In the genomic region with DNA sequence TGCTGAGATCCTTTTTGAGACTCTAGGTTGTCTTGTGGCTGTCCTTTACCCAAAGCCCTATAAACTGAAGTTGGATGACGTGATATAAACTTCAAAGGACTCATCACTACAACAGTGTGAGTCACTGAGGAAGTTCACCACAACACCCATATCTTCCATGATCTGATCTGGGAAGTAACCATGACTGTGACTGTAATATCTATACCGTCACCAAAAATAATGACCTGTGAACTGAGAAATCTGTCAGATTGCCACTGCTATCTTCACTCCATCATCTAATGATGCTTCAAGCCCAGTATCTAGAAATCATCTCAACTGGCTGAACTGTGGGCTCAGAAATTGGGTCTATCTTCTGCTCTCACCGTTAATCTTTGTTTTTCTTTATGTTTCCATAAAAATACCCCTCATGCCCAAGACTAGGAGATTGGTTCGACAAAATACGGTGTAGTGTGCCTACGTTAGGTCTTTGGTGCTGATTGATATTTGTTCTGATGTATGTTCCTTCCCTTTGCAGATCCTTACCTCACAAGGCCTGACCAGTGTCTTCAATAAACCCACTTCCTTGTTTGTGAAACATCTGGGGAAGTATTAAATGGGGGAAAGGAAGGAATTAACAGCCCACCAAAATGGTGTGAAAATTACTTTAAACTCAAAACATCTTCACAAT, we compare ENCODE assay signal across 13 cellular contexts.
DNase-seq lines count a peak whose midpoint lies in the region; TF ChIP-seq lines count a peak whose summit lies in the region.
"Had no signal": no experiment of that assay in that cellular context is flagged by ENCODE, and none has a peak within 500 bp of the region (broad histone marks: within the 10 kb centered on the region; RNA-seq: fewer than 3 reads in every experiment).

No MANE protein-coding gene starts in this region.

- H3K36me3 Mint-ChIP-seq in activated CD4-positive, alpha-beta memory T cell treated with anti-CD3 and anti-CD28 coated beads for 36 hours = no peaks in the 10 kb centered on the region
- H3K36me3 Mint-ChIP-seq in activated CD4-positive, alpha-beta memory T cell treated with anti-CD3 and anti-CD28 coated beads, Interleukin-2, amount 10 ng/mL, durations not matched to agents 7 days and 5 days (ENCODE audit: low read depth) = no peaks in the 10 kb centered on the region
- H3K36me3 Mint-ChIP-seq in mesothelial cell of epicardium = no peaks in the 10 kb centered on the region

- TF ChIP-seq CTCF in mesothelial cell of epicardium (IDR thresholded peaks at IDR 0.05; ENCODE audit: unreplicated experiment) = no peak

- CTCF ChIA-PET in activated CD4-positive, alpha-beta memory T cell treated with anti-CD3 and anti-CD28 coated beads for 36 hours (lab: Charles Lee) = no interaction called here
- CTCF ChIA-PET in activated CD4-positive, alpha-beta memory T cell treated with anti-CD3 and anti-CD28 coated beads, Interleukin-2, amount 10 ng/mL, durations not matched to agents 7 days and 5 days (lab: Charles Lee) = no interaction called here

- H3K27ac Mint-ChIP-seq in activated CD4-positive, alpha-beta memory T cell treated with anti-CD3 and anti-CD28 coated beads for 36 hours = peak overlapping the region; percentile 1
- no peak overlapping the region for H3K27ac Mint-ChIP-seq in activated CD4-positive, alpha-beta memory T cell treated with anti-CD3 and anti-CD28 coated beads, Interleukin-2, amount 10 ng/mL, durations not matched to agents 7 days and 5 days
- peak overlapping the region; percentile 10 for H3K27ac Mint-ChIP-seq in mesothelial cell of epicardium

- peaks cover 16% of the 10 kb centered on the region for H3K4me1 Mint-ChIP-seq in activated CD4-positive, alpha-beta memory T cell treated with anti-CD3 and anti-CD28 coated beads for 36 hours (ENCODE audit: low read depth)
- peaks cover 11% of the 10 kb centered on the region for H3K4me1 Mint-ChIP-seq in activated CD4-positive, alpha-beta memory T cell treated with anti-CD3 and anti-CD28 coated beads, Interleukin-2, amount 10 ng/mL, durations not matched to agents 7 days and 5 days
- H3K4me1 Mint-ChIP-seq in mesothelial cell of epicardium = no peaks in the 10 kb centered on the region

- no peak for DNase-seq in activated CD4-positive, alpha-beta memory T cell treated with anti-CD3 and anti-CD28 coated beads for 36 hours
- DNase-seq in activated CD4-positive, alpha-beta memory T cell treated with anti-CD3 and anti-CD28 coated beads, Interleukin-2, amount 10 ng/mL, durations not matched to agents 7 days and 5 days = no peak
- DNase-seq in M059J (ENCODE audit: low read depth) (peak; percentile 93), amniotic epithelial cell (ENCODE audit: low read depth) (peak; percentile 57), mesothelial cell of epicardium (ENCODE audit: low spot score in 2 of 2, unreplicated experiment in 2 of 2) (no peak), cerebellum (ENCODE audit: low spot score) (no peak), NCI-H345 (lab: John Stamatoyannopoulos, UW) (no peak), hypothalamus (lab: John Stamatoyannopoulos, UW) (no peak)
- DNase-seq: body of pancreas, Calu3, hippocampal formation, lower lobe of right lung, PC-9 had no signal

- no peak overlapping the region for H3K4me3 Mint-ChIP-seq in activated CD4-positive, alpha-beta memory T cell treated with anti-CD3 and anti-CD28 coated beads for 36 hours
- H3K4me3 Mint-ChIP-seq in activated CD4-positive, alpha-beta memory T cell treated with anti-CD3 and anti-CD28 coated beads, Interleukin-2, amount 10 ng/mL, durations not matched to agents 7 days and 5 days = no peak overlapping the region
- H3K4me3 Mint-ChIP-seq in mesothelial cell of epicardium = no peak overlapping the region

- intact Hi-C loops in activated CD4-positive, alpha-beta memory T cell treated with anti-CD3 and anti-CD28 coated beads for 36 hours (cut with micrococcal nuclease) = loop anchor here (1.0 kb wide), 2 partner anchors 35 to 40 kb away; no protein-coding TSS in a partner anchor

- no peaks in the 10 kb centered on the region for H3K9me3 Mint-ChIP-seq in activated CD4-positive, alpha-beta memory T cell treated with anti-CD3 and anti-CD28 coated beads for 36 hours
- H3K9me3 Mint-ChIP-seq in activated CD4-positive, alpha-beta memory T cell treated with anti-CD3 and anti-CD28 coated beads, Interleukin-2, amount 10 ng/mL, durations not matched to agents 7 days and 5 days = no peaks in the 10 kb centered on the region
- peaks cover 7% of the 10 kb centered on the region for H3K9me3 Mint-ChIP-seq in mesothelial cell of epicardium

- H3K27me3 Mint-ChIP-seq in activated CD4-positive, alpha-beta memory T cell treated with anti-CD3 and anti-CD28 coated beads for 36 hours = no peaks in the 10 kb centered on the region
- H3K27me3 Mint-ChIP-seq in activated CD4-positive, alpha-beta memory T cell treated with anti-CD3 and anti-CD28 coated beads, Interleukin-2, amount 10 ng/mL, durations not matched to agents 7 days and 5 days = peaks cover 1% of the 10 kb centered on the region
- no peaks in the 10 kb centered on the region for H3K27me3 Mint-ChIP-seq in mesothelial cell of epicardium (ENCODE audit: low read depth)

- POLR2A ChIA-PET in activated CD4-positive, alpha-beta memory T cell treated with anti-CD3 and anti-CD28 coated beads for 36 hours (lab: Charles Lee) = interaction anchor here (0.9 kb wide), 1 partner anchor 108 kb away, joined by 3 read pairs; no protein-coding TSS in a partner anchor
- POLR2A ChIA-PET in activated CD4-positive, alpha-beta memory T cell treated with anti-CD3 and anti-CD28 coated beads, Interleukin-2, amount 10 ng/mL, durations not matched to agents 7 days and 5 days (lab: Charles Lee) = no interaction called here

Comparison
In these comparisons a context has a peak if more than half of its experiments do, and no peak if none do; other contexts are left out.
1. DNase-seq: peak in M059J (single experiment) and amniotic epithelial cell (single experiment); none in activated CD4-positive, alpha-beta memory T cell treated with anti-CD3 and anti-CD28 coated beads for 36 hours (single experiment), activated CD4-positive, alpha-beta memory T cell treated with anti-CD3 and anti-CD28 coated beads, Interleukin-2, amount 10 ng/mL, durations not matched to agents 7 days and 5 days (single experiment), mesothelial cell of epicardium (0 of 2), cerebellum (single experiment), NCI-H345 (single experiment) and hypothalamus (0 of 51).